8 cellular contexts compared by ENCODE assay signal in the genomic region with DNA sequence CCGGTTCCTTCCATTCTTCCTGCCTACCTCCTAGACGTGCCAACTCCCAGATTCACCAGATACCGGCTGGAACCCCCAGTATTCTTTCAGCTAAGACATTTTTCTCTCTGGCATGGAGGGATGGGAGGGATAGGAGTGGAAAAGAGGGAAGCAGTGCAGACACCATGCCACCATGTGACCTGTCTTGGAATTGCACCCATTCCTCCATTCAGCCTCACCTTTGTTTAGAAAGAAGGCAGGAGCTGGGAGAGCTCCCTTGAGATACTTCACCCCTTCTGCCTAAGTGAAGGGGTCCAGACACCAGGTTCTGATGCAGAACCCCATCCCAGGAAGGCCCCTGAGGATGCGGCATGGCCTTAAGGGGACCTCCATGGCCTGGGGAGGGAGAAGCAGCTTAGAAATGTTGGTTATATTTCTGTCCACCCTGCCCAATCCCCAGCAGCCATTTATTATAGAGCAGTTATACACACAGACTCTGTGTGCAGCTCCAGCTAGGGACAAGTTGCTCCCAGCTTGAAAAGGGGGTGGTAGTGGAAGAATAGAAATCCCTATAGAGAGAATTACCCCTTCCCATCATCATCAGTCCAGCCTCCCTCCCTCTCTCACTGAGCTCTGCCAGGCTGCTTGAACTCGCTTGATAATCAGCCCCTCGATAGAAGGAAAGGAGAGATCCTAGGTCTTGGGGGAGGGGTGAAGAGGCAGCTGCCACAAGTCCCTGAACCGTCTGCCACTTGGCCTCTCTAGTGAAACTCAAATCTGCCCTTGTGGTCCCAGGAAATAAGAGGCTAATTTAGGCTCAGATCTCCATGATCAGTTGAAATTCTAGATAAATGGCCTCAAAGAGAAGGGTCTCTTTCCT.
DNase-seq lines count a peak whose midpoint lies in the region; ATAC-seq and TF ChIP-seq lines count a peak whose summit lies in the region.

No MANE protein-coding gene starts in this region.

- ATAC-seq in activated naive CD8-positive, alpha-beta T cell treated with anti-CD3 and anti-CD28 coated beads, Interleukin-2, amount 50 U/mL, for 24 hours: no peak

- peak overlapping the region; percentile 6 for H3K4me3 Mint-ChIP-seq in activated naive CD8-positive, alpha-beta T cell treated with anti-CD3 and anti-CD28 coated beads, Interleukin-2, amount 50 U/mL, for 24 hours

- no peaks in the 10 kb centered on the region for H3K27me3 Mint-ChIP-seq in activated naive CD8-positive, alpha-beta T cell treated with anti-CD3 and anti-CD28 coated beads, Interleukin-2, amount 50 U/mL, for 24 hours

- TF ChIP-seq POLR2A in NB4 (IDR thresholded peaks at IDR 0.05; ENCODE audit: extremely low read depth, insufficient read length): no peak

- no peak overlapping the region for H3K4me3 ChIP-seq in NB4 (ENCODE audit: low read depth, low read length)

- H3K36me3 Mint-ChIP-seq in activated naive CD8-positive, alpha-beta T cell treated with anti-CD3 and anti-CD28 coated beads, Interleukin-2, amount 50 U/mL, for 24 hours (ENCODE audit: low read depth): peaks cover 22% of the 10 kb centered on the region

- H3K27ac Mint-ChIP-seq in activated naive CD8-positive, alpha-beta T cell treated with anti-CD3 and anti-CD28 coated beads, Interleukin-2, amount 50 U/mL, for 24 hours: peak overlapping the region; percentile 86

- TF ChIP-seq CTCF in NB4 (IDR thresholded peaks at IDR 0.05; ENCODE audit: low read depth, low read length): peak; percentile 95

- H3K9me3 Mint-ChIP-seq in activated naive CD8-positive, alpha-beta T cell treated with anti-CD3 and anti-CD28 coated beads, Interleukin-2, amount 50 U/mL, for 24 hours: no peaks in the 10 kb centered on the region

- DNase-seq in NCI-H1436 (lab: John Stamatoyannopoulos, UW): peak; percentile 15
- DNase-seq in NCI-H1436 treated with DMSO at 0.1 percent for 48 hours (lab: John Stamatoyannopoulos, UW): no peak
- DNase-seq in NB4 (ENCODE audit: low read depth): peak; percentile 68
- DNase-seq in activated naive CD8-positive, alpha-beta T cell treated with anti-CD3 and anti-CD28 coated beads, Interleukin-2, amount 50 U/mL, for 24 hours: no peak
- peak; percentile 75 for DNase-seq in iPS-NIHi11 (ENCODE audit: low spot score)
- peak; percentile 24 for DNase-seq in stimulated activated CD8-positive, alpha-beta memory T cell treated with anti-CD3 and anti-CD28 coated beads, Interleukin-4, amount 100 ng/mL, for 48 hours
- no peak for DNase-seq in T-helper 2 cell
- DNase-seq in effector CD4-positive, alpha-beta T cell: no peak

- peaks cover 64% of the 10 kb centered on the region for H3K4me1 Mint-ChIP-seq in activated naive CD8-positive, alpha-beta T cell treated with anti-CD3 and anti-CD28 coated beads, Interleukin-2, amount 50 U/mL, for 24 hours

Comparison
In these comparisons a context has a peak if more than half of its experiments do, and no peak if none do; other contexts are left out.
1. DNase-seq: peak in NCI-H1436 (single experiment), NB4 (single experiment), iPS-NIHi11 (single experiment) and stimulated activated CD8-positive, alpha-beta memory T cell treated with anti-CD3 and anti-CD28 coated beads, Interleukin-4, amount 100 ng/mL, for 48 hours (single experiment); none in NCI-H1436 treated with DMSO at 0.1 percent for 48 hours (single experiment), activated naive CD8-positive, alpha-beta T cell treated with anti-CD3 and anti-CD28 coated beads, Interleukin-2, amount 50 U/mL, for 24 hours (single experiment), T-helper 2 cell (0 of 5) and effector CD4-positive, alpha-beta T cell (single experiment).